Comparison of ENCODE assay signal across 12 cellular contexts in the genomic region with DNA sequence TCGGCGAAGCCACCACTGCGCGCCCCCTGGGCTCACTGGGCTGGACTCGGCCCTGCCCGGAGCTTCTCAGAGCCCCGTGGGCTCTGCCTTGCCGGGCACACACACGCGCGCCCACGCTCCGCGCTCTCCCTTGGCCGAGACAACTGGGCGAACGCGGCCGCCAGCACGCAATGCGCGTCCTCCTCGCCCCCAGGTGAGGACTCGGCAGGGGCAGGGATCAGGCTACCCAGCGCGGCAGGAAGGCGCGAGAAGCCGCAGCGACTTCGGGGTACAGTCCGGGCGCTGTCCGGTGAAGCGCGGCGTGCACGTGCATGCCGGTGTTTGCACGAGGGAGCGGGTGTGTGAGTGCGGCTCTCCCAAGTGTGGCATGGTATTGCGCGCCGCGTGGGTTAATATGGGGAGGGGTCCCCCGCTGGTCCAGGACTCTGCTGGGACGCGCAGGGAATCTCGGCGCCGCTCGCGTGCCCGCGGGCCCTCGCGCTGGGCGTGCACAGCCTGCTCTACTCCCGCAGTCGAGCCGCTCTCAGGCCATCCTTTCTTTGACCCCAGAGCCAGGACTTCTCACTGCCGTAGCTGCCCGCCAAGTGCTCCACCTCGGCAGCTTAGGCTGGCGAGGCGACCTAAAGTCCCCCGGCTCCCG.
DNase-seq lines count a peak whose midpoint lies in the region; ATAC-seq, FAIRE-seq and TF ChIP-seq lines count a peak whose summit lies in the region.
"Had no signal": no experiment of that assay in that cellular context is flagged by ENCODE, and none has a peak within 500 bp of the region (broad histone marks: within the 10 kb centered on the region; RNA-seq: fewer than 3 reads in every experiment).

No MANE protein-coding gene starts in this region.

- H3K27me3 ChIP-seq in BLaER1 (peaks cover 89% of the 10 kb centered on the region), rectal smooth muscle tissue (ENCODE audit: control insufficient read depth, insufficient read depth, low read length) (peaks cover 58% of the 10 kb centered on the region), MM.1S (replicated peaks; ENCODE audit: insufficient read depth, low read length) (peaks cover 89% of the 10 kb centered on the region)

- H3K4me2 ChIP-seq in BLaER1 (peak overlapping the region; percentile 99), MM.1S (ENCODE audit: low read depth, low read length) (no peak overlapping the region)

- no peaks in the 10 kb centered on the region for H3K9me2 ChIP-seq in MM.1S (replicated peaks; ENCODE audit: insufficient read depth, low read length)

- no peak for FAIRE-seq in urothelium cell line (lab: Jason Lieb, UNC)
- FAIRE-seq: GM12878 had no signal

- peak overlapping the region; percentile 64 for H3K4me3 ChIP-seq in BLaER1
- H3K4me3 ChIP-seq in WI38 (ENCODE audit: low read depth, low read length) = peak overlapping the region; percentile 44
- peak overlapping the region; percentile 31 to 36 for H3K4me3 ChIP-seq in foreskin fibroblast (ENCODE audit: low read depth in 1 of 2, low read length in 2 of 2)
- H3K4me3 ChIP-seq in rectal smooth muscle tissue (ENCODE audit: low read length) = peak overlapping the region; percentile 18
- no peak overlapping the region for H3K4me3 ChIP-seq in MM.1S (ENCODE audit: low read length)
- H3K4me3 ChIP-seq: GM12878 had no signal

- peaks cover 96% of the 10 kb centered on the region for H4K20me1 ChIP-seq in BLaER1
- no peaks in the 10 kb centered on the region for H4K20me1 ChIP-seq in MM.1S (ENCODE audit: insufficient read depth, low read length)

- H3K36me3 ChIP-seq in BLaER1 (no peaks in the 10 kb centered on the region), rectal smooth muscle tissue (ENCODE audit: control insufficient read depth, insufficient read depth, low read length) (no peaks in the 10 kb centered on the region), MM.1S (replicated peaks; ENCODE audit: insufficient read depth, low read length) (no peaks in the 10 kb centered on the region)

- TF ChIP-seq CTCF in WI38 (IDR thresholded peaks at IDR 0.05; ENCODE audit: low read depth, low read length) (no peak), foreskin fibroblast (IDR thresholded peaks at IDR 0.05; ENCODE audit: low read depth, low read length) (no peak), MM.1S (IDR thresholded peaks at IDR 0.05; ENCODE audit: low read length) (no peak)

- H3K9me3 ChIP-seq in BLaER1 (no peaks in the 10 kb centered on the region), MM.1S (replicated peaks; ENCODE audit: insufficient read depth, low read length) (no peaks in the 10 kb centered on the region)

- H3K27ac ChIP-seq in BLaER1 (no peak overlapping the region), rectal smooth muscle tissue (ENCODE audit: low read depth, low read length) (no peak overlapping the region), MM.1S (ENCODE audit: low read length) (no peak overlapping the region)

- no peaks in the 10 kb centered on the region for H3F3A ChIP-seq in MM.1S (ENCODE audit: insufficient read depth, low read length)

- H3K4me1 ChIP-seq in BLaER1 (peaks cover 87% of the 10 kb centered on the region), rectal smooth muscle tissue (ENCODE audit: control insufficient read depth, insufficient read depth, low read length) (no peaks in the 10 kb centered on the region), MM.1S (ENCODE audit: low read length) (no peaks in the 10 kb centered on the region)

- DNase-seq in foreskin fibroblast = no peak
- DNase-seq in MM.1S = no peak
- DNase-seq in urothelium cell line (ENCODE audit: low spot score) = no peak
- DNase-seq: activated naive CD8-positive, alpha-beta T cell treated with anti-CD3 and anti-CD28 coated beads for 36 hours; left ventricle myocardium superior; NCI-H524 treated with DMSO at 0.1 percent for 48 hours had no signal

- no peak overlapping the region for H3K9ac ChIP-seq in BLaER1
- H3K9ac ChIP-seq in rectal smooth muscle tissue (ENCODE audit: low read length) = no peak overlapping the region
- H3K9ac ChIP-seq in MM.1S (ENCODE audit: low read length) = no peak overlapping the region

- H2AFZ ChIP-seq in MM.1S (ENCODE audit: low read length) = no peak overlapping the region

- no peaks in the 10 kb centered on the region for H3K79me2 ChIP-seq in MM.1S (ENCODE audit: low read length)

- ATAC-seq in HG03439 (IDR thresholded peaks at IDR 0.05; ENCODE audit: unreplicated experiment) = no peak
- no peak for ATAC-seq in GM18498 (IDR thresholded peaks at IDR 0.05; ENCODE audit: unreplicated experiment)
- ATAC-seq: GM12878, left ventricle myocardium superior had no signal
